ENCODE assay signal across 28 cellular contexts in the genomic region with DNA sequence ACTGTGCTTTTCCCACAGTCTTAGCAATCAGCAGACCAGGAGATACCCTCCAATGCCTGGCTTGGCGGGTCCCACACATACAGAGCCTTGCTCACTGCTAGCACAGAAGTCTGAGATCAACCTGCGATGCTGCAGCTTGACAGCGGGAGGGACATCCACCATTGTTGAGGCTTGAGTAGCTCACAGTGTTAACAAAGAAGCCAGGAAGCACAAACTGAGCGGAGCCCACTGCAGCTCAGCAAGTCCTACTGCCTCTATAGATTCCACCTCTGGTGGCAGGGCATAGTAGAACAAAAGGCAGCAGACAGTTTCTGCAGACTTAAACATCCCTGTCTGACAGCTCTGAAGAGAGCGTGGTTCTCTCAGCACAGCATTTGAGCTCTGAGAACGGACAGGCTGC. TPM values are rescaled to one million over a fixed set of nuclear protein-coding genes. Genes with fewer than 3 reads are reported as not detected.
"Had no signal": no experiment of that assay in that cellular context is flagged by ENCODE, and none has a peak within 500 bp of the region (broad histone marks: within the 10 kb centered on the region; RNA-seq: fewer than 3 reads in every experiment).

No MANE protein-coding gene starts in this region.

- H3K27me3 Mint-ChIP-seq: activated CD8-positive, alpha-beta memory T cell treated with anti-CD3 and anti-CD28 coated beads, Interleukin-2, amount 10 ng/mL, durations not matched to agents 7 days and 5 days; T-helper 17 cell had no signal

- H3K9me3 ChIP-seq: lower lobe of right lung, prostate gland, testis, transverse colon had no signal

- H3K4me1 ChIP-seq: breast epithelium, gastroesophageal sphincter, left lung, lower lobe of right lung, prostate gland, testis, transverse colon had no signal

- H3K27ac Mint-ChIP-seq: activated B cell treated with CpG ODN at 0.5 μM for 24 hours; activated CD8-positive, alpha-beta memory T cell treated with anti-CD3 and anti-CD28 coated beads, Interleukin-2, amount 10 ng/mL, durations not matched to agents 7 days and 5 days; activated CD8-positive, alpha-beta T cell treated with anti-CD3 and anti-CD28 coated beads, Interleukin-2, amount 10 ng/mL, durations not matched to agents 7 days and 5 days; activated naive CD4-positive, alpha-beta T cell treated with anti-CD3 and anti-CD28 coated beads, Interleukin-2, amount 50 U/mL, for 72 hours; activated T-cell treated with anti-CD3 and anti-CD28 coated beads, Interleukin-2, amount 50 U/mL, for 72 hours; natural killer cell; T-helper 17 cell had no signal

- H3K4me1 Mint-ChIP-seq: activated B cell treated with CpG ODN at 0.5 μM for 24 hours; activated CD8-positive, alpha-beta memory T cell treated with anti-CD3 and anti-CD28 coated beads, Interleukin-2, amount 10 ng/mL, durations not matched to agents 7 days and 5 days; natural killer cell; T-helper 17 cell had no signal

- H3K36me3 Mint-ChIP-seq: activated CD8-positive, alpha-beta memory T cell treated with anti-CD3 and anti-CD28 coated beads, Interleukin-2, amount 10 ng/mL, durations not matched to agents 7 days and 5 days had no signal

- H3K4me3 Mint-ChIP-seq: activated B cell treated with CpG ODN at 0.5 μM for 24 hours; activated CD8-positive, alpha-beta memory T cell treated with anti-CD3 and anti-CD28 coated beads, Interleukin-2, amount 10 ng/mL, durations not matched to agents 7 days and 5 days; activated CD8-positive, alpha-beta T cell treated with anti-CD3 and anti-CD28 coated beads, Interleukin-2, amount 10 ng/mL, durations not matched to agents 7 days and 5 days; activated T-cell treated with anti-CD3 and anti-CD28 coated beads, Interleukin-2, amount 50 U/mL, for 72 hours; natural killer cell; T-helper 17 cell had no signal

- H3K27ac ChIP-seq: breast epithelium, gastroesophageal sphincter, hepatocyte, left lung, lower lobe of right lung, prostate gland, skin epidermis, testis, transverse colon had no signal

- ATAC-seq: activated CD8-positive, alpha-beta memory T cell treated with anti-CD3 and anti-CD28 coated beads, Interleukin-2, amount 10 ng/mL, durations not matched to agents 7 days and 5 days; activated CD8-positive, alpha-beta T cell treated with anti-CD3 and anti-CD28 coated beads, Interleukin-2, amount 10 ng/mL, durations not matched to agents 7 days and 5 days; activated naive CD4-positive, alpha-beta T cell treated with anti-CD3 and anti-CD28 coated beads, Interleukin-2, amount 50 U/mL, for 72 hours; activated T-cell treated with anti-CD3 and anti-CD28 coated beads, Interleukin-2, amount 50 U/mL, for 72 hours; gastroesophageal sphincter; left lung; lower lobe of right lung; natural killer cell; sciatic nerve; stimulated activated naive CD8-positive, alpha-beta T cell treated with anti-CD3 and anti-CD28 coated beads, Interleukin-15, Interleukin-2, amounts not matched to agents 100 U/mL and 50 U/mL, for 24 hours; T-helper 17 cell had no signal

- H3K4me2 ChIP-seq: hepatocyte had no signal

- H3K27me3 ChIP-seq: breast epithelium, gastroesophageal sphincter, hepatocyte, left lung, testis, transverse colon had no signal

- DNase-seq: activated B cell treated with CpG ODN at 0.5 μM for 24 hours; activated CD4-positive, alpha-beta T cell treated with anti-CD3 and anti-CD28 coated beads, Interleukin-2, amount 50 U/mL, for 1 hour; activated CD8-positive, alpha-beta memory T cell treated with anti-CD3 and anti-CD28 coated beads, Interleukin-2, amount 10 ng/mL, durations not matched to agents 7 days and 5 days; activated CD8-positive, alpha-beta T cell treated with anti-CD3 and anti-CD28 coated beads, Interleukin-2, amount 10 ng/mL, durations not matched to agents 7 days and 5 days; activated naive CD4-positive, alpha-beta T cell; activated T-cell treated with anti-CD3 and anti-CD28 coated beads, Interleukin-2, amount 50 U/mL, for 72 hours; dermis blood vessel endothelial cell; effector CD8-positive, alpha-beta T cell; lower lobe of right lung; mesenchymal stem cell; natural killer cell; retina; stimulated activated CD4-positive, alpha-beta T cell treated with anti-CD3 and anti-CD28 coated beads, Interleukin-12 subunit alpha, Interleukin-12 subunit beta, amount 100 ng/mL, for 4 hours; stimulated activated CD4-positive, alpha-beta T cell treated with anti-CD3 and anti-CD28 coated beads, Interleukin-4, amount 100 ng/mL, for 1 hour; stimulated activated naive CD8-positive, alpha-beta T cell treated with anti-CD3 and anti-CD28 coated beads, Interleukin-15, Interleukin-2, amounts not matched to agents 100 U/mL and 50 U/mL, for 24 hours; T-helper 17 cell; testis; transverse colon had no signal

- H2AFZ ChIP-seq: hepatocyte had no signal

- H3K79me2 ChIP-seq: hepatocyte had no signal

RNA-seq across cellular contexts. Expression of gene MNDA, which starts 33.4 kb away (rescaled TPM):
- total RNA-seq: activated CD8-positive, alpha-beta memory T cell treated with anti-CD3 and anti-CD28 coated beads, Interleukin-2, amount 10 ng/mL, durations not matched to agents 7 days and 5 days; activated CD8-positive, alpha-beta T cell treated with anti-CD3 and anti-CD28 coated beads, Interleukin-2, amount 10 ng/mL, durations not matched to agents 7 days and 5 days; activated naive CD4-positive, alpha-beta T cell treated with anti-CD3 and anti-CD28 coated beads, Interleukin-2, amount 50 U/mL, for 72 hours; activated T-cell treated with anti-CD3 and anti-CD28 coated beads, Interleukin-2, amount 50 U/mL, for 72 hours; dermis blood vessel endothelial cell; fibroblast of lung; fibroblast of villous mesenchyme; hepatocyte had no signal
